ENCODE assay signal across 18 cellular contexts in genomic region chr12:118304093-118304492, GRCh38.
DNase-seq lines count a peak whose midpoint lies in the region; ATAC-seq and TF ChIP-seq lines count a peak whose summit lies in the region.
"Had no signal": no experiment of that assay in that cellular context is flagged by ENCODE, and none has a peak within 500 bp of the region (broad histone marks: within the 10 kb centered on the region; RNA-seq: fewer than 3 reads in every experiment).

No MANE protein-coding gene starts in this region.

- TF ChIP-seq CTCF in PC-3 (conservative IDR thresholded peaks at IDR 0.05; ENCODE audit: low read depth, low read length) (no peak), dorsolateral prefrontal cortex (IDR thresholded peaks at IDR 0.05 in 54 of 56, conservative IDR thresholded peaks at IDR 0.05 in 2 of 56; ENCODE audit: low read depth in 1 of 56, partially characterized antibody in 56 of 56) (no peak)

- peaks cover 19% of the 10 kb centered on the region for H3F3A ChIP-seq in PC-3 (ENCODE audit: low read length, unreplicated experiment)

- POLR2A ChIA-PET in PC-3 (lab: Charles Lee; ENCODE audit: unreplicated experiment): interaction anchor here (0.6 kb wide), 1 partner anchor 224 kb away, joined by 4 read pairs; no protein-coding TSS in a partner anchor

- no TSS peak for BruUV-seq in PC-3 (replicated peaks; lab: Mats Ljungman, UMichigan)

- H3K4me3 Mint-ChIP-seq in activated T-cell treated with anti-CD3 and anti-CD28 coated beads, Interleukin-2, amount 50 U/mL, for 24 hours: no peak overlapping the region
- H3K4me3 Mint-ChIP-seq in activated T-cell treated with anti-CD3 and anti-CD28 coated beads, Interleukin-2, amount 50 U/mL, for 4 hours: no peak overlapping the region
- peak overlapping the region; percentile 2 for H3K4me3 Mint-ChIP-seq in stimulated activated memory B cell treated with anti-CD40 and anti-IgM and Interleukin-4, amounts not matched to agents 10 μg/mL and 1 μg/mL and 100 μg/mL, for 72 hours
- H3K4me3 Mint-ChIP-seq: B cell, CD14-positive monocyte, IgD-negative memory B cell had no signal

- no peaks in the 10 kb centered on the region for H3K27me3 ChIP-seq in PC-3 (ENCODE audit: low read length)
- H3K27me3 ChIP-seq in dorsolateral prefrontal cortex: no peaks in the 10 kb centered on the region

- H3K27ac Mint-ChIP-seq in activated T-cell treated with anti-CD3 and anti-CD28 coated beads, Interleukin-2, amount 50 U/mL, for 24 hours: peak overlapping the region; percentile 51
- peak overlapping the region; percentile 74 for H3K27ac Mint-ChIP-seq in stimulated activated memory B cell treated with anti-CD40 and anti-IgM and Interleukin-4, amounts not matched to agents 10 μg/mL and 1 μg/mL and 100 μg/mL, for 72 hours
- H3K27ac Mint-ChIP-seq: B cell, CD14-positive monocyte had no signal

- H3K4me1 Mint-ChIP-seq in activated T-cell treated with anti-CD3 and anti-CD28 coated beads, Interleukin-2, amount 50 U/mL, for 24 hours (ENCODE audit: low read depth): peaks cover 66% of the 10 kb centered on the region
- H3K4me1 Mint-ChIP-seq in activated T-cell treated with anti-CD3 and anti-CD28 coated beads, Interleukin-2, amount 50 U/mL, for 4 hours (ENCODE audit: low read depth): peaks cover 57% of the 10 kb centered on the region
- H3K4me1 Mint-ChIP-seq in stimulated activated memory B cell treated with anti-CD40 and anti-IgM and Interleukin-4, amounts not matched to agents 10 μg/mL and 1 μg/mL and 100 μg/mL, for 72 hours: peaks cover 59% of the 10 kb centered on the region

- H3K36me3 ChIP-seq in PC-3 (ENCODE audit: low read depth, low read length): no peaks in the 10 kb centered on the region

- H3K4me1 ChIP-seq in PC-3 (ENCODE audit: insufficient read depth, low read length): peaks cover 56% of the 10 kb centered on the region

- DNase-seq in activated T-cell treated with anti-CD3 and anti-CD28 coated beads, Interleukin-2, amount 50 U/mL, for 24 hours: no peak
- DNase-seq in activated T-cell treated with anti-CD3 and anti-CD28 coated beads, Interleukin-2, amount 50 U/mL, for 4 hours: no peak
- DNase-seq in PC-3 (peak; percentile 41), left colon (no peak), HCEC 1CT (no peak), dorsolateral prefrontal cortex (no peak)
- DNase-seq in activated CD4-positive, CD25-positive, alpha-beta regulatory T cell (lab: John Stamatoyannopoulos, UW): no peak
- DNase-seq: GDM1, NCI-H1417, NCI-H187, NCI-H446, NCI-H526, RPMI8226, SHP77 treated with DMSO at 0.1 percent for 48 hours had no signal

- no peaks in the 10 kb centered on the region for H3K9me3 Mint-ChIP-seq in activated T-cell treated with anti-CD3 and anti-CD28 coated beads, Interleukin-2, amount 50 U/mL, for 24 hours
- H3K9me3 Mint-ChIP-seq in activated T-cell treated with anti-CD3 and anti-CD28 coated beads, Interleukin-2, amount 50 U/mL, for 4 hours: no peaks in the 10 kb centered on the region
- H3K9me3 Mint-ChIP-seq in stimulated activated memory B cell treated with anti-CD40 and anti-IgM and Interleukin-4, amounts not matched to agents 10 μg/mL and 1 μg/mL and 100 μg/mL, for 72 hours: no peaks in the 10 kb centered on the region
- H3K9me3 Mint-ChIP-seq: CD14-positive monocyte, IgD-negative memory B cell had no signal

- no peak overlapping the region for H3K27ac ChIP-seq in PC-3 (ENCODE audit: low read length)
- H3K27ac ChIP-seq in dorsolateral prefrontal cortex: no peak overlapping the region

- intact Hi-C loops in PC-3 (cut with micrococcal nuclease): no loop called here
- intact Hi-C loops in left colon (cut with DNase I, micrococcal nuclease): no loop called here
- intact Hi-C loops in dorsolateral prefrontal cortex (cut with DNase I): loop anchor here in 1 of 2 donors (5.0 to 10.0 kb wide), 2 partner anchors 68 to 119 kb away; partner anchors contain the start of gene TAOK3

- H4K20me1 ChIP-seq in PC-3 (ENCODE audit: low read length): no peaks in the 10 kb centered on the region

- no peaks in the 10 kb centered on the region for H3K27me3 Mint-ChIP-seq in activated T-cell treated with anti-CD3 and anti-CD28 coated beads, Interleukin-2, amount 50 U/mL, for 24 hours
- no peaks in the 10 kb centered on the region for H3K27me3 Mint-ChIP-seq in activated T-cell treated with anti-CD3 and anti-CD28 coated beads, Interleukin-2, amount 50 U/mL, for 4 hours (ENCODE audit: low read depth)
- H3K27me3 Mint-ChIP-seq in stimulated activated memory B cell treated with anti-CD40 and anti-IgM and Interleukin-4, amounts not matched to agents 10 μg/mL and 1 μg/mL and 100 μg/mL, for 72 hours: no peaks in the 10 kb centered on the region
- H3K27me3 Mint-ChIP-seq: B cell, IgD-negative memory B cell had no signal

- no peaks in the 10 kb centered on the region for H3K9me2 ChIP-seq in PC-3 (replicated peaks; ENCODE audit: low read length)

- no peak for ATAC-seq in activated T-cell treated with anti-CD3 and anti-CD28 coated beads, Interleukin-2, amount 50 U/mL, for 4 hours
- no peak for ATAC-seq in PC-3
- ATAC-seq in left colon: peak; percentile 29
- no peak for ATAC-seq in stimulated activated memory B cell treated with anti-CD40 and anti-IgM and Interleukin-4, amounts not matched to agents 10 μg/mL and 1 μg/mL and 100 μg/mL, for 72 hours

- no peak overlapping the region for H2AFZ ChIP-seq in PC-3 (ENCODE audit: low read length)

- H3K9ac ChIP-seq in PC-3 (ENCODE audit: low read length): no peak overlapping the region

- H3K4me2 ChIP-seq in PC-3 (ENCODE audit: low read length): no peak overlapping the region

- H3K4me3 ChIP-seq in PC-3 (ENCODE audit: low read length): no peak overlapping the region
- no peak overlapping the region for H3K4me3 ChIP-seq in dorsolateral prefrontal cortex

- peaks cover 15% of the 10 kb centered on the region for H3K36me3 Mint-ChIP-seq in activated T-cell treated with anti-CD3 and anti-CD28 coated beads, Interleukin-2, amount 50 U/mL, for 24 hours (ENCODE audit: low read depth)
- H3K36me3 Mint-ChIP-seq in activated T-cell treated with anti-CD3 and anti-CD28 coated beads, Interleukin-2, amount 50 U/mL, for 4 hours (ENCODE audit: insufficient read depth): no peaks in the 10 kb centered on the region
- H3K36me3 Mint-ChIP-seq in stimulated activated memory B cell treated with anti-CD40 and anti-IgM and Interleukin-4, amounts not matched to agents 10 μg/mL and 1 μg/mL and 100 μg/mL, for 72 hours: peaks cover 13% of the 10 kb centered on the region
- H3K36me3 Mint-ChIP-seq: IgD-negative memory B cell had no signal

- H3K9me3 ChIP-seq in PC-3 (ENCODE audit: low read length): no peaks in the 10 kb centered on the region

- no peaks in the 10 kb centered on the region for H3K79me2 ChIP-seq in PC-3 (ENCODE audit: low read length)

- CTCF ChIA-PET in PC-3 (lab: Charles Lee): interaction anchor here (0.9 kb wide), 1 partner anchor 121 kb away, joined by 4 read pairs; no protein-coding TSS in a partner anchor
